Comparison of ENCODE assay signal across 8 cellular contexts in the genomic region with DNA sequence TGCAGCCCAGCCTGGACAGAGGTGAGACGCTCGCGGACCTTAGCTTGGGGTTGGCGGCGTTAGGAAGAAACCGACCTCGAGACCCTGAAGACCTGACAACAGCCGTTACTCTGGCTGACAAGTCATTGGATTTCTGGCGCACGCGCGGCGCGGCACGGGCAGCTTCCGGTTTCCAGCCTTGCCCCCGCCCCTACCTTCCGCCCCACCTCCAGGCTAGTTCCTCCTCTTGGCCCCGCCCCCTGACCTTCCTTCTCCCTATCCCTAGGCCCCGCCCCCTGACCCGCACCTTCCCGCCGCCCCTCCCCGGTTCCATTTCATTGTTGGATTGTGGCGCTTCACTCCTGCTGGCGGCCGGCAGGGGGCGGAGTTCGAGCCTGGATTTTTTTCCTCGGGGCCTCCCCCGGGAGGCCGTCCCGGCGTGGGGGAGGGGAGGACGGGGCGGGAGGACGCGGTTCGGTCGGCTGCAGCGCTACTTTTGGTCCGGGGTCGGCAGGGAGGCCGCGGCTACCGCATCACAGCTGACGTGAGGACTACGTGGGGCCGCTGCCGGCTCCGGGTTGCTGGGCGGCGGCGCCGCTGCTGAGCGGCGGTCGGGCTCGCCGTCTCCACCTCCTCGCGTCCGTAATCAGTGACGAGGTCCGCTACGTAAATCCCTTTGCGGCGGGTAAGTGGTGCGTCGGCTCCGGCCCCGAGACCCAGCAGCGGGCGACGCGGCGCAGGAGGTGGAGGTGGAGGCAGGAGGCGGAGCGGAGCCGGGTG. TPM values are rescaled to one million over a fixed set of nuclear protein-coding genes. Genes with fewer than 3 reads are reported as not detected.
DNase-seq lines count a peak whose midpoint lies in the region; ATAC-seq and TF ChIP-seq lines count a peak whose summit lies in the region.

CREM (plus strand) TSS at position 317 of the 759 bp plus-strand sequence. CDS start 10,990 bp downstream, outside the sequence.

- peak; percentile 98 for TF ChIP-seq POLR2A in transverse colon (IDR thresholded peaks at IDR 0.05)

- peak within 1 kb of the TSS; percentile 98 for H4K8ac ChIP-seq in trophoblast cell (ENCODE audit: low read depth, low read length)

- H3K27ac ChIP-seq in cardiac muscle cell (peak within 1 kb of the TSS; percentile 100), trophoblast cell (ENCODE audit: low read depth, low read length) (peak within 1 kb of the TSS; percentile 99), transverse colon (peak within 1 kb of the TSS; percentile 98 to 99 (median 98))

- peak; percentile 90 to 96 (median 92) for DNase-seq in NCI-H1417 (lab: John Stamatoyannopoulos, UW)
- DNase-seq in SW 1271 (lab: John Stamatoyannopoulos, UW): peak; percentile 81 to 98
- peak; percentile 100 for DNase-seq in activated naive CD8-positive, alpha-beta T cell treated with anti-CD3 and anti-CD28 coated beads, Interleukin-2, amount 50 U/mL, for 24 hours
- peak; percentile 99 to 100 for DNase-seq in cardiac muscle cell (ENCODE audit: low read depth in 1 of 2, low spot score in 1 of 2)
- peak; percentile 95 to 96 for DNase-seq in trophoblast cell
- DNase-seq in transverse colon: peak; percentile 100

- H3K36me3 Mint-ChIP-seq in activated naive CD8-positive, alpha-beta T cell treated with anti-CD3 and anti-CD28 coated beads, Interleukin-2, amount 50 U/mL, for 24 hours (ENCODE audit: low read depth): peaks cover 16% of the 10 kb centered on the region

- peak within 1 kb of the TSS; percentile 85 for H4K91ac ChIP-seq in trophoblast cell (ENCODE audit: low read depth, low read length)

- H3K4me1 Mint-ChIP-seq in activated naive CD8-positive, alpha-beta T cell treated with anti-CD3 and anti-CD28 coated beads, Interleukin-2, amount 50 U/mL, for 24 hours: peaks cover 65% of the 10 kb centered on the region

- H3K9me3 Mint-ChIP-seq in activated naive CD8-positive, alpha-beta T cell treated with anti-CD3 and anti-CD28 coated beads, Interleukin-2, amount 50 U/mL, for 24 hours: no peaks in the 10 kb centered on the region

- H3K4ac ChIP-seq in trophoblast cell (ENCODE audit: low read depth, low read length): peak within 1 kb of the TSS; percentile 35

- H3K27me3 Mint-ChIP-seq in activated naive CD8-positive, alpha-beta T cell treated with anti-CD3 and anti-CD28 coated beads, Interleukin-2, amount 50 U/mL, for 24 hours: no peaks in the 10 kb centered on the region

- in situ Hi-C loops in transverse colon (cut with MboI; ENCODE audit: low pct_ligation_motif_present in 1 of 4, low pct_unique_long_range_greater_than_20kb in 1 of 4, low sequenced_read_pairs in 3 of 4): loop anchor here in 1 of 4 donors (10.0 kb wide), 1 partner anchor 88 kb away; no protein-coding TSS in a partner anchor

- H3K79me1 ChIP-seq in trophoblast cell (ENCODE audit: low read length): peaks cover 15% of the 10 kb centered on the region

- H4K12ac ChIP-seq in trophoblast cell (ENCODE audit: low read depth, low read length): peak within 1 kb of the TSS; percentile 83

- H3K4me1 ChIP-seq in cardiac muscle cell (ENCODE audit: low read depth): peaks cover 29% of the 10 kb centered on the region
- peaks cover 4 to 8% of the 10 kb centered on the region in 2 experiments for H3K4me1 ChIP-seq in trophoblast cell (ENCODE audit: control insufficient read depth in 1 of 2, insufficient read depth in 2 of 2, low read length in 2 of 2)
- H3K4me1 ChIP-seq in transverse colon: peaks cover 3 to 32% (median 8%) of the 10 kb centered on the region in 4 donors

- peak within 1 kb of the TSS; percentile 16 for H2AK5ac ChIP-seq in trophoblast cell (ENCODE audit: low read length)

- peak within 1 kb of the TSS; percentile 93 for H3K18ac ChIP-seq in trophoblast cell (ENCODE audit: low read length)

- H3K79me2 ChIP-seq in trophoblast cell (ENCODE audit: control insufficient read depth, insufficient read depth, low read length, poor library complexity): peaks cover 9% of the 10 kb centered on the region

- peak within 1 kb of the TSS; percentile 93 for H3K4me3 ChIP-seq in cardiac muscle cell
- H3K4me3 ChIP-seq in trophoblast cell (ENCODE audit: low read depth, low read length): peak within 1 kb of the TSS; percentile 83
- H3K4me3 ChIP-seq in transverse colon: peak within 1 kb of the TSS; percentile 67 to 85 (median 76)

- WGBS in trophoblast cell (ENCODE audit: extremely low coverage, insufficient coverage, insufficient read length): no CpG with 5 or more reads among the region's 80 CpGs
- WGBS in transverse colon (ENCODE audit: low coverage in 1 of 2), 2 donors: 0% methylated on average over 9 to 62 of the region's 80 CpGs

- H3K9ac ChIP-seq in trophoblast cell (ENCODE audit: low read length): peak within 1 kb of the TSS; percentile 86

- H3K14ac ChIP-seq in trophoblast cell (ENCODE audit: low read length): peak within 1 kb of the TSS; percentile 91

- H3K27me3 ChIP-seq in cardiac muscle cell (no peaks in the 10 kb centered on the region), trophoblast cell (ENCODE audit: insufficient read depth, low read length) (no peaks in the 10 kb centered on the region), transverse colon (no peaks in the 10 kb centered on the region)

- no peak within 1 kb of the TSS for H3K23ac ChIP-seq in trophoblast cell (ENCODE audit: low read length)

- ATAC-seq in HG02763 (IDR thresholded peaks at IDR 0.05; ENCODE audit: unreplicated experiment): peak; percentile 75
- ATAC-seq in activated naive CD8-positive, alpha-beta T cell treated with anti-CD3 and anti-CD28 coated beads, Interleukin-2, amount 50 U/mL, for 24 hours: peak; percentile 89

- H3K27ac Mint-ChIP-seq in activated naive CD8-positive, alpha-beta T cell treated with anti-CD3 and anti-CD28 coated beads, Interleukin-2, amount 50 U/mL, for 24 hours: peak within 1 kb of the TSS; percentile 99

- H3K36me3 ChIP-seq in cardiac muscle cell: no peaks in the 10 kb centered on the region
- no peaks in the 10 kb centered on the region for H3K36me3 ChIP-seq in trophoblast cell (ENCODE audit: control insufficient read depth in 1 of 2, insufficient read depth in 2 of 2, low read length in 2 of 2)
- no peaks in the 10 kb centered on the region for H3K36me3 ChIP-seq in transverse colon

- H2BK12ac ChIP-seq in trophoblast cell (ENCODE audit: low read length): peak within 1 kb of the TSS; percentile 10

- peak within 1 kb of the TSS; percentile 99 for H2AFZ ChIP-seq in trophoblast cell (ENCODE audit: insufficient read depth, low read length, poor library complexity)

- peak within 1 kb of the TSS; percentile 72 for H3K4me2 ChIP-seq in trophoblast cell (ENCODE audit: low read length)

- peak; percentile 52 for TF ChIP-seq EP300 in transverse colon (IDR thresholded peaks at IDR 0.05; ENCODE audit: low read depth)

- H3K9me3 ChIP-seq in cardiac muscle cell (ENCODE audit: low read depth) (no peaks in the 10 kb centered on the region), trophoblast cell (ENCODE audit: insufficient read depth, low read depth, low read length) (no peaks in the 10 kb centered on the region), transverse colon (no peaks in the 10 kb centered on the region)

- H2BK120ac ChIP-seq in trophoblast cell (ENCODE audit: insufficient read depth, low read length, poor library complexity): peak within 1 kb of the TSS; percentile 48

- intact Hi-C loops in transverse colon (cut with DNase I; ENCODE audit: low total_unique reads): loop anchor here (2.0 kb wide), 1 partner anchor 70 kb away; no protein-coding TSS in a partner anchor

- TF ChIP-seq CTCF in GM12874 (IDR thresholded peaks at IDR 0.05; ENCODE audit: insufficient read depth, low read depth, low read length) (peak; percentile 69), cardiac muscle cell (IDR thresholded peaks at IDR 0.05; ENCODE audit: low read depth, low read length) (peak; percentile 69), transverse colon (IDR thresholded peaks at IDR 0.05) (peak; percentile 83 to 99 (median 93))

- peak within 1 kb of the TSS; percentile 93 for H3K4me3 Mint-ChIP-seq in activated naive CD8-positive, alpha-beta T cell treated with anti-CD3 and anti-CD28 coated beads, Interleukin-2, amount 50 U/mL, for 24 hours

- peak within 1 kb of the TSS; percentile 63 for H2BK5ac ChIP-seq in trophoblast cell (ENCODE audit: low read depth, low read length, poor library complexity)

RNA-seq across cellular contexts. Expression of gene CREM, which starts in this region (rescaled TPM):
- total RNA-seq in cardiac muscle cell: 415 and 468 TPM in 2 replicates
- polyA plus RNA-seq in cardiac muscle cell: 486 and 570 TPM in 2 replicates
- polyA plus RNA-seq in trophoblast cell (2013): 63.8 and 66.1 TPM in 2 replicates
- 10 to 100 TPM in 3 of 4 donors, 1 to 10 TPM in 1; 2.8 to 99.9 (median 21.1) TPM for total RNA-seq in transverse colon

Comparison
In these comparisons a context has a peak if more than half of its experiments do, and no peak if none do; other contexts are left out.
1. Peak in every context shown above with its lines: DNase-seq, ATAC-seq, H3K4me3 ChIP-seq and H3K27ac ChIP-seq.